1 cellular context compared by ENCODE assay signal in genomic region chr2:39492095-39492590, GRCh38.
TF ChIP-seq lines count a peak whose summit lies in the region.

No MANE protein-coding gene starts in this region.

TF ChIP-seq in SK-N-SH, 30 proteins besides CTCF, POLR2A, EP300 and RAD21 (continued from another document):
- TF ChIP-seq PBX3 (IDR thresholded peaks at IDR 0.05), result peak; percentile 92
- TF ChIP-seq YY1 (IDR thresholded peaks at IDR 0.05; ENCODE audit: low read depth), result no peak
- TF ChIP-seq RXRA (IDR thresholded peaks at IDR 0.05; ENCODE audit: borderline replicate concordance, low read depth), result peak; percentile 65; the same call in 1 of the 2 replicates
- TF ChIP-seq TCF12 (IDR thresholded peaks at IDR 0.05), result peak; percentile 96
- TF ChIP-seq USF2 (IDR thresholded peaks at IDR 0.05; ENCODE audit: borderline replicate concordance, low read depth, low read length), result no peak
- TF ChIP-seq JUND (IDR thresholded peaks at IDR 0.05), result peak; percentile 87
- peak; percentile 89 for TF ChIP-seq FOSL2 (IDR thresholded peaks at IDR 0.05; ENCODE audit: borderline replicate concordance, low read depth)
- no peak for TF ChIP-seq FOXM1 (IDR thresholded peaks at IDR 0.05; ENCODE audit: low read depth)
- no peak for TF ChIP-seq RCOR1 (IDR thresholded peaks at IDR 0.05; ENCODE audit: low read length)
